In the genomic region with DNA sequence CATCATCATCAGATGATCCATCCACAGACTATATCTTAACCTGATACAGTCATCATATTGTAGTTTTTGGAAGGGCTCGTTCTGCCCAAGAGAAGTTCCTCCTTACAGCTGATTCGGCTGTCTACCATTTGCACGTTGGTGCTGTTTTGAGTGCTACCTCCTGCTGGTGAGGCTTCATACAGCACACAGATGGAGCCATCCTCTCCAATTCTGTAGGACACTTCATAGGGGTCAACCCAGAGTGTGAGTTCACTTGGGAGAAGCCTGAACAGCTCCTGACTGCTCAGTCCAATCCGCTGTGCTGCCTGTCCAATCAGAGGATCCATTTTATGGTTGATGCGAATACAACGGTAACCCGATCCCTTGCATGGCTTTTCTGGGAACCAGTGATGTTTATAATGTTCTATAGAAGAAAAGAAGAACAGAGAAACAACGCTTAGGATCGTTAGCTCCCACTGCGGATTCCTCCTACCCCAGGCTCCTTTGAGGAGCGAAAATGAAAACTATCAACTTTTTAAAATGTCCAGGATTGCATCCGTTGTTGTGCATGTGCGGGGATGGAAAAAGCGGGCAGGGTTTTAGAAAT, we compare ENCODE assay signal across 8 cellular contexts. TPM values are rescaled to one million over a fixed set of nuclear protein-coding genes. Genes with fewer than 3 reads are reported as not detected.
A peak's percentile ranks its signal among the peaks of the same experiment; 100 is the strongest.
DNase-seq lines count a peak whose midpoint lies in the region; ATAC-seq and FAIRE-seq lines count a peak whose summit lies in the region.

No MANE protein-coding gene starts in this region.

- H3K36me3 ChIP-seq in KOPT-K1 (ENCODE audit: insufficient read depth, low read length) = peaks cover 49% of the 10 kb centered on the region
- H3K36me3 ChIP-seq in naive thymus-derived CD4-positive, alpha-beta T cell (ENCODE audit: control insufficient read depth in 2 of 3, insufficient read depth in 3 of 3, low read length in 3 of 3) = peaks cover 26 to 67% (median 41%) of the 10 kb centered on the region in 3 experiments

- H3K27me3 Mint-ChIP-seq in activated T-cell treated with anti-CD3 and anti-CD28 coated beads, Interleukin-2, amount 50 U/mL, for 72 hours (ENCODE audit: low read depth) = no peaks in the 10 kb centered on the region
- H3K27me3 Mint-ChIP-seq in naive thymus-derived CD4-positive, alpha-beta T cell = peaks cover 0 to 4% (median 0%) of the 10 kb centered on the region in 5 donors
- peaks cover 0 to 4% of the 10 kb centered on the region in 2 donors for H3K27me3 Mint-ChIP-seq in stimulated activated naive B cell treated with anti-CD40 and anti-IgM and Interleukin-4, amounts not matched to agents 10 μg/mL and 1 μg/mL and 100 μg/mL, for 72 hours

- H3K9me3 ChIP-seq in KOPT-K1 (ENCODE audit: insufficient read depth, low read length, poor library complexity, severe bottlenecking) = no peaks in the 10 kb centered on the region
- H3K9me3 ChIP-seq in naive thymus-derived CD4-positive, alpha-beta T cell (ENCODE audit: control insufficient read depth in 2 of 3, low read length in 3 of 3) = no peaks in the 10 kb centered on the region

- peaks cover 39% of the 10 kb centered on the region for H3K4me1 Mint-ChIP-seq in activated T-cell treated with anti-CD3 and anti-CD28 coated beads, Interleukin-2, amount 50 U/mL, for 72 hours (ENCODE audit: low read depth)
- peaks cover 14 to 42% (median 18%) of the 10 kb centered on the region in 7 donors for H3K4me1 Mint-ChIP-seq in naive thymus-derived CD4-positive, alpha-beta T cell
- H3K4me1 Mint-ChIP-seq in stimulated activated naive B cell treated with anti-CD40 and anti-IgM and Interleukin-4, amounts not matched to agents 10 μg/mL and 1 μg/mL and 100 μg/mL, for 72 hours = peaks cover 24 to 46% of the 10 kb centered on the region in 2 donors

- intact Hi-C loops in naive thymus-derived CD4-positive, alpha-beta T cell (cut with micrococcal nuclease) = loop anchor here (1.0 to 10.0 kb wide), 15 partner anchors 37 to 1301 kb away; partner anchors contain the start of genes NUDT4 (in 1 of the 2) and UBE2N (in 1 of the 2)

- peaks cover 7% of the 10 kb centered on the region in 2 donors for H3K4me1 ChIP-seq in naive thymus-derived CD4-positive, alpha-beta T cell (ENCODE audit: control insufficient read depth in 2 of 2, insufficient read depth in 2 of 2, low read length in 2 of 2)

- FAIRE-seq in RCC 7860 (lab: Jason Lieb, UNC) = peak; percentile 69

- H3K27ac Mint-ChIP-seq in activated T-cell treated with anti-CD3 and anti-CD28 coated beads, Interleukin-2, amount 50 U/mL, for 72 hours = peak overlapping the region; percentile 92
- peak overlapping the region; percentile 97 to 100 (median 99) for H3K27ac Mint-ChIP-seq in naive thymus-derived CD4-positive, alpha-beta T cell
- H3K27ac Mint-ChIP-seq in stimulated activated naive B cell treated with anti-CD40 and anti-IgM and Interleukin-4, amounts not matched to agents 10 μg/mL and 1 μg/mL and 100 μg/mL, for 72 hours = peak overlapping the region; percentile 100

- CTCF ChIA-PET in naive thymus-derived CD4-positive, alpha-beta T cell (lab: Charles Lee) = interaction anchor here (0.6 to 5.1 kb wide), 21 partner anchors 7 to 747 kb away, joined by 3 to 30 read pairs (median 4); no protein-coding TSS in a partner anchor

- H3K27me3 ChIP-seq in naive thymus-derived CD4-positive, alpha-beta T cell (ENCODE audit: control insufficient read depth in 2 of 2, insufficient read depth in 2 of 2, low read length in 2 of 2) = no peaks in the 10 kb centered on the region

- ATAC-seq in GM19351 (IDR thresholded peaks at IDR 0.05; ENCODE audit: unreplicated experiment) = peak; percentile 30
- ATAC-seq in activated T-cell treated with anti-CD3 and anti-CD28 coated beads, Interleukin-2, amount 50 U/mL, for 72 hours (replicated peaks in 1 of 2) = peak; percentile 48 to 50
- peak; percentile 35 for ATAC-seq in naive thymus-derived CD4-positive, alpha-beta T cell
- peak; percentile 32 to 39 for ATAC-seq in stimulated activated naive B cell treated with anti-CD40 and anti-IgM and Interleukin-4, amounts not matched to agents 10 μg/mL and 1 μg/mL and 100 μg/mL, for 72 hours (replicated peaks)

- peak; percentile 86 for DNase-seq in Ammon's horn (ENCODE audit: low spot score)
- DNase-seq in RCC 7860 (ENCODE audit: low spot score) = peak; percentile 74
- DNase-seq in activated T-cell treated with anti-CD3 and anti-CD28 coated beads, Interleukin-2, amount 50 U/mL, for 72 hours = peak; percentile 75 to 79
- peak; percentile 97 for DNase-seq in fibroblast of gingiva (ENCODE audit: low read depth)
- peak; percentile 48 to 87 (median 76) for DNase-seq in naive thymus-derived CD4-positive, alpha-beta T cell
- DNase-seq in stimulated activated naive B cell treated with anti-CD40 and anti-IgM and Interleukin-4, amounts not matched to agents 10 μg/mL and 1 μg/mL and 100 μg/mL, for 72 hours = peak; percentile 60

- peak overlapping the region; percentile 98 for H3K4me3 Mint-ChIP-seq in activated T-cell treated with anti-CD3 and anti-CD28 coated beads, Interleukin-2, amount 50 U/mL, for 72 hours
- H3K4me3 Mint-ChIP-seq in naive thymus-derived CD4-positive, alpha-beta T cell = peak overlapping the region; percentile 94 to 100 (median 98)
- peak overlapping the region; percentile 98 to 99 for H3K4me3 Mint-ChIP-seq in stimulated activated naive B cell treated with anti-CD40 and anti-IgM and Interleukin-4, amounts not matched to agents 10 μg/mL and 1 μg/mL and 100 μg/mL, for 72 hours

- no peaks in the 10 kb centered on the region for H3K9me3 Mint-ChIP-seq in activated T-cell treated with anti-CD3 and anti-CD28 coated beads, Interleukin-2, amount 50 U/mL, for 72 hours
- peaks cover 0 to 17% (median 0%) of the 10 kb centered on the region in 11 donors for H3K9me3 Mint-ChIP-seq in naive thymus-derived CD4-positive, alpha-beta T cell
- no peaks in the 10 kb centered on the region for H3K9me3 Mint-ChIP-seq in stimulated activated naive B cell treated with anti-CD40 and anti-IgM and Interleukin-4, amounts not matched to agents 10 μg/mL and 1 μg/mL and 100 μg/mL, for 72 hours

- H3K27ac ChIP-seq in KOPT-K1 (ENCODE audit: low read depth, low read length, poor library complexity, severe bottlenecking) = peak overlapping the region; percentile 86
- peak overlapping the region; percentile 91 for H3K27ac ChIP-seq in naive thymus-derived CD4-positive, alpha-beta T cell (ENCODE audit: low read depth, low read length)

- peak overlapping the region; percentile 98 for H3K4me3 ChIP-seq in naive thymus-derived CD4-positive, alpha-beta T cell (ENCODE audit: low read length)

- POLR2A ChIA-PET in naive thymus-derived CD4-positive, alpha-beta T cell (lab: Charles Lee) = interaction anchor here (0.5 to 10.5 kb wide), 85 partner anchors 10 to 762 kb away, joined by 3 to 377 read pairs (median 7); no protein-coding TSS in a partner anchor

- H3K36me3 Mint-ChIP-seq in activated T-cell treated with anti-CD3 and anti-CD28 coated beads, Interleukin-2, amount 50 U/mL, for 72 hours (ENCODE audit: insufficient read depth in 2 of 2) = peaks cover 30 to 65% of the 10 kb centered on the region in 2 donors
- H3K36me3 Mint-ChIP-seq in naive thymus-derived CD4-positive, alpha-beta T cell = peaks cover 39 to 72% (median 65%) of the 10 kb centered on the region in 5 donors
- H3K36me3 Mint-ChIP-seq in stimulated activated naive B cell treated with anti-CD40 and anti-IgM and Interleukin-4, amounts not matched to agents 10 μg/mL and 1 μg/mL and 100 μg/mL, for 72 hours = peaks cover 71 to 88% of the 10 kb centered on the region in 2 donors

RNA-seq across cellular contexts. Expression of gene BTG1, which starts 1.5 kb away (rescaled TPM):
- 100 to 1,000 TPM; 258 to 337 TPM for total RNA-seq in activated T-cell treated with anti-CD3 and anti-CD28 coated beads, Interleukin-2, amount 50 U/mL, for 72 hours
- total RNA-seq in naive thymus-derived CD4-positive, alpha-beta T cell = 1,000 to 10,000 TPM in 2 of 5 experiments, 100 to 1,000 TPM in 3; 188 to 1,246 (median 571) TPM
- polyA plus RNA-seq in naive thymus-derived CD4-positive, alpha-beta T cell = 100 to 1,000 TPM; 479 to 649 TPM

Comparison
In these comparisons a context has a peak if more than half of its experiments do, and no peak if none do; other contexts are left out.
1. Peak in every context shown above with its lines: DNase-seq, ATAC-seq, H3K4me3 ChIP-seq and H3K27ac ChIP-seq.